Comparison of ENCODE assay signal across 8 cellular contexts in genomic region chr6:1404713-1405098, GRCh38. TPM values are rescaled to one million over a fixed set of nuclear protein-coding genes. Genes with fewer than 3 reads are reported as not detected.
"Had no signal": no experiment of that assay in that cellular context is flagged by ENCODE, and none has a peak within 500 bp of the region (broad histone marks: within the 10 kb centered on the region; RNA-seq: fewer than 3 reads in every experiment).

No MANE protein-coding gene starts in this region.

- H3K4me3 Mint-ChIP-seq: GM23338, H9, HFFc6 had no signal

- DNase-seq: GM23248, GOT3, H9 had no signal

- H3K4me3 ChIP-seq: GM23248, GM23338, HAP-1 had no signal

- H3K27ac ChIP-seq: GM23248 had no signal

- ATAC-seq: GM23338, HCT116 had no signal

- H3K27ac Mint-ChIP-seq: GM23338, H9 had no signal

- H3K36me3 ChIP-seq: HAP-1 had no signal

- H3K9me3 ChIP-seq: HAP-1 had no signal

- H3K9me3 Mint-ChIP-seq: GM23338, H9, HFFc6 had no signal

RNA-seq across cellular contexts. Expression of gene FOXF2, which starts 15.3 kb away (rescaled TPM):
- total RNA-seq: GM23338, H1, H9 had no signal
- polyA plus RNA-seq: GM23338 had no signal
